ENCODE assay signal across 18 cellular contexts in the genomic region with DNA sequence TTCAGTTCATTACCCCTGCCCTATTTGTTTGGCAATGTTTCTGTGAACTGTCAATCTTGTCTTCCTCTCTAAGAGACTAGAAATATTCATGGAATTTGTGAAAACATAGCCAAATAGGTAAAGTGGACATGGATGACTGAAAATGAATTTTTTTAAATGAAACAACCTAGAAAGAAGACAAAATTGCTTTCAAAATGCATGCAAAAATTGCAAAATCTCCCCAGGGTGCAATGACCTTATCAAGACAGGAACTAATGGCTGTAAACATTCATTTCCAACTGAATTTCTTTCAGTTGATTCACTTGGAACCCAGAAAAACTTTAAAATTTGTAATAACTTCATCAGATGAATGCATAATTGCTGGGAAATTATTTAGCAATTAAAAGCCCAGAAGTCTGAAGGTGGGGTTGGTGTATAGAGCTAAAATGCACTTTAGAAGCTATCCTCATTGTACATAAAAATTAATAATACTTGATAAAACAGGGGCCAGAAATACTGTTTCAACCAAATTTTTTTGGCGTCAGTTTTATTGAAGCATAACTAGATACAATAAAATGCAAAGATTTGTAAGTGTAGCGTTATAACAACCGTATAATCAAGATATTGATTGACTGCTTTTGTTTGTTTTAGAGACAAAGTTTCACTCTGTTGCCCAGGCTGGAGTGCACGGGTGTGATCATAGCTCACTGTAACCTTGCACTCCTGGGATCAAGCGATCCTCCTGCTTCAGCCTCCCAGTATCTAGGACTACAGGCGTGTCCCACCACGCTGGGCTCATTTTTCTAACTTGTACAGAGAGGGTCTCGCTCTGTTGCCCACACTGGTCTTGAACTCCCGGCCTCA. TPM values are rescaled to one million over a fixed set of nuclear protein-coding genes. Genes with fewer than 3 reads are reported as not detected.
DNase-seq lines count a peak whose midpoint lies in the region; ATAC-seq and TF ChIP-seq lines count a peak whose summit lies in the region.
"Had no signal": no experiment of that assay in that cellular context is flagged by ENCODE, and none has a peak within 500 bp of the region (broad histone marks: within the 10 kb centered on the region; RNA-seq: fewer than 3 reads in every experiment).

No MANE protein-coding gene starts in this region.

- no peak overlapping the region for H3K27ac ChIP-seq in caudate nucleus (ENCODE audit: low read depth, low read length)
- H3K27ac ChIP-seq: 22Rv1, C4-2B had no signal

- TF ChIP-seq CTCF in cardiac fibroblast (IDR thresholded peaks at IDR 0.05; ENCODE audit: low read depth, low read length), result no peak

- DNase-seq in NOMO-1 treated with DMSO at 0.1 percent for 48 hours (lab: John Stamatoyannopoulos, UW; ENCODE audit: unreplicated experiment) (peak; percentile 18), NOMO-1 treated with dmso at 0.1 percent for 144 hours (lab: John Stamatoyannopoulos, UW; ENCODE audit: unreplicated experiment) (no peak), cardiac fibroblast (ENCODE audit: low read depth in 2 of 2) (peak; percentile 44 to 71), iris pigment epithelial cell (ENCODE audit: low read depth) (peak; percentile 77), stromal cell of bone marrow (ENCODE audit: low read depth) (peak; percentile 16), caudate nucleus (lab: John Stamatoyannopoulos, UW) (no peak), cardiac septum (ENCODE audit: low spot score) (no peak)
- DNase-seq: HCEC 1CT; KBM-7; NCI-H1092 treated with DMSO at 0.1 percent for 48 hours; NCI-H1694; NCI-H2107; NCI-H226; NCI-H526 treated with DMSO at 0.1 percent for 48 hours; NK-92 treated with Interleukin-12 subunit alpha and Interleukin-12 subunit beta, amount 100 ng/mL, for 24 hours had no signal

- no peak for ATAC-seq in GM18505 (IDR thresholded peaks at IDR 0.05; ENCODE audit: unreplicated experiment)

- no peak for TF ChIP-seq POLR2A in GM18505 (IDR thresholded peaks at IDR 0.05; ENCODE audit: borderline replicate concordance, extremely low read depth, insufficient read depth, insufficient read length)

- intact Hi-C loops in cardiac septum (cut with DNase I), result no loop called here

- no peak overlapping the region for H3K4me3 ChIP-seq in cardiac fibroblast (replicated peaks in 1 of 2; ENCODE audit: low read depth in 2 of 2, low read length in 2 of 2)

RNA-seq across cellular contexts. Expression of a gene that starts 27.6 kb away (rescaled TPM):
- total RNA-seq in cardiac septum, result 7.5 TPM

Comparison
In these comparisons a context has a peak if more than half of its experiments do, and no peak if none do; other contexts are left out.
1. DNase-seq: peak in NOMO-1 treated with DMSO at 0.1 percent for 48 hours (single experiment), cardiac fibroblast (2 of 2), iris pigment epithelial cell (single experiment) and stromal cell of bone marrow (single experiment); none in NOMO-1 treated with dmso at 0.1 percent for 144 hours (single experiment), caudate nucleus (0 of 61) and cardiac septum (single experiment).